9 cellular contexts compared by ENCODE assay signal in the genomic region with DNA sequence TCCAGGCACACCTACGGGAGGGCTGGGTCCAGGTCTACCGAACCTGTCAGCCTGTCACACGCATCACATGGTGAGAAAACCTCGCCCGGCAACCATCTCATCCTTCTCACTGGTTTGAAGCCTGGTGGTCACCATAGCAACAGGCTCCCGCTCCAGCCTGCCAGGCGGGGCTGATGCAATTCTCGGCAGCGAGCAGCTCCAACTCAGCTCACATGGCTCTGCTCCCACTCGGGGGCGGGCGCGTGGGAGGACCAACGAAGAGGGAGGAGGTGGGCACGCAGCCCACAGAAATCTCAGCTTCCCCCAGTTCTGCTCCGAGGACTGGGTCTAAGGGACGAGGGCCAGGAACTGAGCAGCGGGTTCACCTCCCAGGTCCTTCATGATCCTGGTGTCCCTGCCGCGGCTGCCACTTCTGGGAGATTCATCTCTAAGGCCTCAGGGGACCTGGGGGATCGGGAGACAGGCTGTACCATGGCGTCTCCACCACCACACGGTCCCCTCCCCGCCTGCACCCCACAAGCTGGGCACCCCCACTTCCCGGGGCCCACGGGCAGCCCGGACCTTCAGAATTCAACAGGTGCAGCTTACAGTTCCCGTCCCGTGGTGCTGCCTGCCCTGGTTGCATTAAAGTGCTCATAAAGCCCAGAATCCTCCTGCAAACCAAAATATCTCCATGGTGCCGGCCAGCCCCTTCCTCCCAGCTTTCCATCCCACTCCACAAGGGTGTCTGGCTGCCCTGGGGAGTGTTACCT. TPM values are rescaled to one million over a fixed set of nuclear protein-coding genes. Genes with fewer than 3 reads are reported as not detected.
DNase-seq lines count a peak whose midpoint lies in the region; ATAC-seq, FAIRE-seq and TF ChIP-seq lines count a peak whose summit lies in the region.
"Had no signal": no experiment of that assay in that cellular context is flagged by ENCODE, and none has a peak within 500 bp of the region (broad histone marks: within the 10 kb centered on the region; RNA-seq: fewer than 3 reads in every experiment).

No MANE protein-coding gene starts in this region.

- TF ChIP-seq CTCF in endodermal cell (conservative IDR thresholded peaks at IDR 0.05) (no peak), nephron progenitor cell (IDR thresholded peaks at IDR 0.05) (no peak)

- no peaks in the 10 kb centered on the region for H3K36me3 ChIP-seq in endodermal cell (ENCODE audit: control insufficient read depth, insufficient read depth, low read length)

- FAIRE-seq in H54 (lab: Jason Lieb, UNC): no peak
- FAIRE-seq: endothelial cell of umbilical vein had no signal

- no peaks in the 10 kb centered on the region for H3K27me3 Mint-ChIP-seq in endodermal cell (ENCODE audit: insufficient read depth)
- peaks cover 3% of the 10 kb centered on the region for H3K27me3 Mint-ChIP-seq in nephron progenitor cell (ENCODE audit: low read depth, poor library complexity)

- H3K36me3 Mint-ChIP-seq in endodermal cell (ENCODE audit: low read depth) (peaks cover 15% of the 10 kb centered on the region), nephron progenitor cell (ENCODE audit: low read depth) (peaks cover 43% of the 10 kb centered on the region)

- no peak overlapping the region for H3K4me3 ChIP-seq in endodermal cell (ENCODE audit: low read length)

- H3K9me3 Mint-ChIP-seq in endodermal cell (no peaks in the 10 kb centered on the region), nephron progenitor cell (peaks cover 3% of the 10 kb centered on the region)

- H3K4me1 Mint-ChIP-seq in endodermal cell (no peaks in the 10 kb centered on the region), nephron progenitor cell (peaks cover 13% of the 10 kb centered on the region)

- ATAC-seq in GM18511 (IDR thresholded peaks at IDR 0.05; ENCODE audit: unreplicated experiment) (no peak), HG02973 (IDR thresholded peaks at IDR 0.05; ENCODE audit: unreplicated experiment) (no peak), HG03108 (IDR thresholded peaks at IDR 0.05; ENCODE audit: unreplicated experiment) (no peak)

- no peaks in the 10 kb centered on the region for H3K9me3 ChIP-seq in endodermal cell (ENCODE audit: control insufficient read depth, low read length)

- no peak overlapping the region for H3K9ac ChIP-seq in endodermal cell (ENCODE audit: extremely low read depth, low read length, poor library complexity, severe bottlenecking)

- peak overlapping the region; percentile 75 for H3K27ac ChIP-seq in endodermal cell (ENCODE audit: low read depth, low read length)

- H3K27ac Mint-ChIP-seq in endodermal cell (no peak overlapping the region), nephron progenitor cell (no peak overlapping the region)

- no peaks in the 10 kb centered on the region for H3K27me3 ChIP-seq in endodermal cell (ENCODE audit: control insufficient read depth, insufficient read depth, low read length, poor library complexity, severe bottlenecking)

- no peaks in the 10 kb centered on the region for H3K4me1 ChIP-seq in endodermal cell (ENCODE audit: control insufficient read depth, insufficient read depth, low read length)

- H3K4me3 Mint-ChIP-seq in endodermal cell (no peak overlapping the region), nephron progenitor cell (no peak overlapping the region)

- TF ChIP-seq POLR2A in H54 (IDR thresholded peaks at IDR 0.05; ENCODE audit: low read depth, low read length): no peak

- DNase-seq in H54 (ENCODE audit: insufficient read length, low spot score): peak; percentile 71
- DNase-seq in NCI-H446 (lab: John Stamatoyannopoulos, UW): peak; percentile 32 to 56
- peak; percentile 86 for DNase-seq in endodermal cell
- DNase-seq in nephron progenitor cell: peak; percentile 41
- no peak for DNase-seq in stimulated activated CD4-positive, alpha-beta T cell treated with anti-CD3 and anti-CD28 coated beads, Interleukin-4, amount 100 ng/mL, for 4 hours

- WGBS in endodermal cell (ENCODE audit: insufficient coverage in 1 of 2, insufficient read length in 1 of 2), 2 experiments: 82 to 86% methylated on average over 22 to 30 of the region's 30 CpGs

RNA-seq across cellular contexts. Expression of a gene that starts 25.8 kb away (rescaled TPM):
- 10 to 100 TPM; 51.1 to 58.7 TPM for total RNA-seq in endodermal cell
- polyA plus RNA-seq in endodermal cell (2013, experiment 1 of 2): 52.8 TPM
- polyA plus RNA-seq in endodermal cell (2013, experiment 2 of 2): 56.2 TPM

Comparison
In these comparisons a context has a peak if more than half of its experiments do, and no peak if none do; other contexts are left out.
1. DNase-seq: peak in H54 (single experiment), NCI-H446 (2 of 2), endodermal cell (single experiment) and nephron progenitor cell (single experiment); none in stimulated activated CD4-positive, alpha-beta T cell treated with anti-CD3 and anti-CD28 coated beads, Interleukin-4, amount 100 ng/mL, for 4 hours (0 of 2).